ENCODE assay signal across 8 cellular contexts in the genomic region with DNA sequence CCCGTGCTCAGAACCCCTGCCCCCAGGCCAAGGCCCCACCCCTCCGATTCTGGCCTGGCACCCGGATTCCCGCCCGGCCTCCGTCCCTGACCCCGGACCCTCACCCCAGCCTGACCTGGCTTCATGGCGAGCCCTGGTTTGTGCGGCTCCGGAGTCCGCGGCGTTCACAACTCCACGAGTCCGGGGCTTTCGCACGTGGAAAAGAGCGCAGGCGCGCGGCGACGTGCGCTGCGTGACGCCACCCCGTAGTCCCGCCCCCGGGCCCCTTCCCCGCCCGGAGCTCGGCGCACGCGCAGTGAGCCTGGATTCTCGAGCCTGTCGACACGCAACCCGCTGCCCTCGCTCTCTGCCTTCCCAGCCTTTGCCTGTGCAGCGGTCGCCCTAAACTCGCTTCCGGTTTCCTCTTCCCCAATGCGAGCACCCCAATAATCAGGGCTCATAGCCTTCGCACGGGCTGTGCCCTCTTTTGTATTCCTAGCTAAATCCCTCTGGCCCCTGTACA. TPM values are rescaled to one million over a fixed set of nuclear protein-coding genes. Genes with fewer than 3 reads are reported as not detected.
DNase-seq lines count a peak whose midpoint lies in the region; ATAC-seq and TF ChIP-seq lines count a peak whose summit lies in the region.

A gene (minus strand): TSS at position 204 of the 502 bp plus-strand sequence. CDS start 79 bp downstream, at position 125.

- H3K4me1 Mint-ChIP-seq in brain = peaks cover 58% of the 10 kb centered on the region

- peak; percentile 63 for ATAC-seq in HG03064 (IDR thresholded peaks at IDR 0.05; ENCODE audit: low read depth, unreplicated experiment)

- H3K27ac Mint-ChIP-seq in brain = peak within 1 kb of the TSS; percentile 90 to 99 (median 98)

- peaks cover 0 to 3% (median 0%) of the 10 kb centered on the region in 5 experiments for H3K9me3 Mint-ChIP-seq in brain

- DNase-seq in SIG-M5 treated with dmso at 0.1 percent for 504 hours (lab: John Stamatoyannopoulos, UW; ENCODE audit: unreplicated experiment) (peak; percentile 79), SIG-M5 (lab: John Stamatoyannopoulos, UW) (no peak), NCI-H2107 treated with DMSO at 0.1 percent for 48 hours (lab: John Stamatoyannopoulos, UW; ENCODE audit: unreplicated experiment) (peak; percentile 76), UCSD-AML1 (lab: John Stamatoyannopoulos, UW; ENCODE audit: unreplicated experiment) (peak; percentile 96), skeletal muscle cell (ENCODE audit: low read depth) (peak; percentile 57)

- H3K4me3 Mint-ChIP-seq in brain = peak within 1 kb of the TSS; percentile 90 to 98 (median 97)

- H3K4me3 ChIP-seq in iPS-11a (ENCODE audit: low read depth, low read length) (peak within 1 kb of the TSS; percentile 90), skeletal muscle cell (ENCODE audit: low read depth, low read length) (peak within 1 kb of the TSS; percentile 87)

- H3K36me3 Mint-ChIP-seq in brain = no peaks in the 10 kb centered on the region

- H3K27me3 Mint-ChIP-seq in brain = peaks cover 12% of the 10 kb centered on the region

- no peak for TF ChIP-seq CTCF in brain (conservative IDR thresholded peaks at IDR 0.05)

RNA-seq across cellular contexts. Expression of the gene that starts here (rescaled TPM):
- polyA plus RNA-seq in brain (ENCODE audit: insufficient read depth, low read depth, low replicate concordance) = 290 TPM
